6 cellular contexts compared by ENCODE assay signal in genomic region chr2:241150660-241151530, GRCh38. TPM values are rescaled to one million over a fixed set of nuclear protein-coding genes. Genes with fewer than 3 reads are reported as not detected.
DNase-seq lines count a peak whose midpoint lies in the region; ATAC-seq and TF ChIP-seq lines count a peak whose summit lies in the region.

No MANE protein-coding gene starts in this region.

- DNase-seq in chondrocyte (ENCODE audit: low spot score) = no peak
- DNase-seq in nucleus accumbens (lab: John Stamatoyannopoulos, UW) = peak in 31 of 56 donors; percentile 11 to 82 (median 64)
- DNase-seq in retina = no peak

- TF ChIP-seq CTCF in chondrocyte (IDR thresholded peaks at IDR 0.05) = no peak

- no peak for TF ChIP-seq EP300 in Ishikawa (IDR thresholded peaks at IDR 0.05; ENCODE audit: borderline replicate concordance)

- no peaks in the 10 kb centered on the region for H3K27me3 Mint-ChIP-seq in chondrocyte (ENCODE audit: low read depth)

- no peak for TF ChIP-seq RAD21 in Ishikawa (IDR thresholded peaks at IDR 0.05; ENCODE audit: low read depth)

- H3K27ac Mint-ChIP-seq in chondrocyte (ENCODE audit: unreplicated experiment) = peak overlapping the region; percentile 76

- peaks cover 30% of the 10 kb centered on the region for H3K4me1 Mint-ChIP-seq in chondrocyte (ENCODE audit: low read depth)

- peak overlapping the region; percentile 92 for H3K4me3 Mint-ChIP-seq in chondrocyte (ENCODE audit: unreplicated experiment)

- H3K36me3 Mint-ChIP-seq in chondrocyte (ENCODE audit: low read depth) = peaks cover 6% of the 10 kb centered on the region

- ATAC-seq in GM19395 (IDR thresholded peaks at IDR 0.05; ENCODE audit: unreplicated experiment) = no peak
- ATAC-seq in HG03354 (IDR thresholded peaks at IDR 0.05; ENCODE audit: poor library complexity, severe bottlenecking, unreplicated experiment) = no peak

- H3K9me3 Mint-ChIP-seq in chondrocyte (ENCODE audit: low read depth) = no peaks in the 10 kb centered on the region

TF ChIP-seq in Ishikawa, 13 proteins besides CTCF, POLR2A, EP300 and RAD21:
- TF ChIP-seq NFIC (IDR thresholded peaks at IDR 0.05) (no peak), FOXM1 (IDR thresholded peaks at IDR 0.05; ENCODE audit: borderline replicate concordance, low read depth) (no peak), EGR1 (IDR thresholded peaks at IDR 0.05) (0 out of 2 replicates have a peak, but pooled peaks have one; percentile 24), TCF12 (IDR thresholded peaks at IDR 0.05; ENCODE audit: low read depth) (no peak), TEAD4 (IDR thresholded peaks at IDR 0.05) (no peak), USF1 (IDR thresholded peaks at IDR 0.05) (peak; percentile 54; the same call in 1 of the 2 replicates), ZBTB7A (IDR thresholded peaks at IDR 0.05; ENCODE audit: low read depth) (no peak), CREB1 (IDR thresholded peaks at IDR 0.05; ENCODE audit: low read depth) (no peak), TAF1 (IDR thresholded peaks at IDR 0.05; ENCODE audit: low read depth) (no peak)
- TF ChIP-seq, protein P1, sequence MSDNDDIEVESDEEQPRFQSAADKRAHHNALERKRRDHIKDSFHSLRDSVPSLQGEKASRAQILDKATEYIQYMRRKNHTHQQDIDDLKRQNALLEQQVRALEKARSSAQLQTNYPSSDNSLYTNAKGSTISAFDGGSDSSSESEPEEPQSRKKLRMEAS (IDR thresholded peaks at IDR 0.05) = no peak; the same call in 1 of the 2 replicates

RNA-seq across cellular contexts. Expression of gene PPP1R7, which starts 0.6 kb away (rescaled TPM):
- 43.1 to 54.2 TPM (median 44.3 TPM) in 3 replicates for total RNA-seq in chondrocyte

RNA-seq across cellular contexts. Expression of gene PASK, which starts 1.6 kb away (rescaled TPM):
- 4.4 to 13.8 TPM (median 4.5 TPM) in 3 replicates for total RNA-seq in chondrocyte

RNA-seq across cellular contexts. Expression of gene ANO7, which starts 37.6 kb away (rescaled TPM):
- 0.48 to 2.2 TPM (median 1.5 TPM) in 3 replicates for total RNA-seq in chondrocyte

RNA-seq across cellular contexts. Expression of gene MTERF4, which starts 48.8 kb away (rescaled TPM):
- total RNA-seq in chondrocyte = 21.5 to 34.1 TPM (median 22.6 TPM) in 3 replicates

Comparison
In these comparisons a context has a peak if more than half of its experiments do, and no peak if none do; other contexts are left out.
1. DNase-seq: peak in nucleus accumbens (31 of 56); none in chondrocyte (single experiment) and retina (single experiment).